ENCODE assay signal across 8 cellular contexts in the genomic region with DNA sequence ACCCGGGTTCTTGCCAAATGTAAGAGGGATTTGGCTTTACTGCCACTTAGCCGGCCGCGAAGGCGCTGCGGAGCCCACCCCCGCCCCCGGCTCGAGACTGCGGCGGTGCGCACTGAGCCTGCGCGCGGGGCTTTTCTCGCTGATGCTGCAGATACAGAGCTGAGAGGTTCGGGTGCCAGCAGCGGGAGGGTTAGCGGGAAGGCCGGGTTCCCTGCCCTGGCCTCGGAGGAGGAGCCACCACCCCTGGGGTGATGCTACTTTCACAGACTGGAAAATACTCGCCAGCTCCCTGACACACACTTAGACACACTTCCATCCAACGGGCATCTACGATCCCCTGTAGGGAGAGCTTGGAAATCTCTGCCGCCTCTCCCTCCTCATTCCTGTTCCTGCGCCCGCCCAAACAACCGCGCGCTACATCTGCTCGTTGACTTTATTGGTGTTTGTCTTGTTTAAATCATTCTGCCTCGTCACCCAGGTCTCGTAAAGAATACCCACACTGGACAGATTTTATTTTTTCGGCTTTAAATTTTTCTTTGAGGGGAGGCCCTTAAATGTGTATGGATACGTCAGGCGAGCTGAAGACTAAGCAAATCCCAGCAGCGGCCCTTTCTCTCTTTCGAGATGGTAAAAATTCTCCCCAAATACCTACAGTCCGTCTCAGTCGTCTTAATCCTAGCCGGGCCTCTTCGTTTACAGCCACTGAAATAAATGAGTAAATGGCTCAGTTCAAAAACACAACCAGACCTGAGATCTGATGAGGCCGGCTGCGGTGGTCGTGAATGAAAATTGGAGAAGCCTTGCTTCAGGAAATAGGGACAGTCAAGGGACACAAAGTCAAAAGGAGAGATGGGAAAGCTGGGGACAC. TPM values are rescaled to one million over a fixed set of nuclear protein-coding genes. Genes with fewer than 3 reads are reported as not detected.
DNase-seq lines count a peak whose midpoint lies in the region; ATAC-seq, FAIRE-seq and TF ChIP-seq lines count a peak whose summit lies in the region.

No MANE protein-coding gene starts in this region.

- no peak overlapping the region for H3K9ac ChIP-seq in kidney (ENCODE audit: low read length in 2 of 2)
- peak overlapping the region; percentile 55 to 62 for H3K9ac ChIP-seq in stomach smooth muscle (ENCODE audit: low read length in 2 of 2)

- peak overlapping the region; percentile 54 to 68 for H3K4me3 ChIP-seq in kidney (ENCODE audit: low read length in 2 of 2)
- H3K4me3 ChIP-seq in stomach smooth muscle (ENCODE audit: low read length in 2 of 2): peak overlapping the region; percentile 97

- no peak for ATAC-seq in central memory CD8-positive, alpha-beta T cell (replicated peaks; ENCODE audit: extremely low read depth, poor library complexity, severe bottlenecking)
- no peak for ATAC-seq in HG02588 (IDR thresholded peaks at IDR 0.05; ENCODE audit: unreplicated experiment)
- ATAC-seq in GM19324 (IDR thresholded peaks at IDR 0.05; ENCODE audit: low FRiP score, unreplicated experiment): no peak

- intact Hi-C loops in kidney (cut with DNase I): no loop called here

- H3K9me3 Mint-ChIP-seq in central memory CD8-positive, alpha-beta T cell: no peaks in the 10 kb centered on the region

- no peak for FAIRE-seq in kidney (lab: Jason Lieb, UNC)

- H3K4me1 Mint-ChIP-seq in central memory CD8-positive, alpha-beta T cell: peaks cover 16% of the 10 kb centered on the region

- no peak for TF ChIP-seq CTCF in kidney (IDR thresholded peaks at IDR 0.05; ENCODE audit: borderline replicate concordance, extremely low read depth, insufficient read depth)

- peaks cover 7% of the 10 kb centered on the region for H3K36me3 Mint-ChIP-seq in central memory CD8-positive, alpha-beta T cell (ENCODE audit: insufficient read depth)

- peaks cover 6 to 23% of the 10 kb centered on the region in 2 donors for H3K4me1 ChIP-seq in kidney (ENCODE audit: control insufficient read depth in 1 of 2, insufficient read depth in 1 of 2, low read depth in 1 of 2, low read length in 2 of 2)
- H3K4me1 ChIP-seq in stomach smooth muscle (ENCODE audit: control insufficient read depth, insufficient read depth, low read length): peaks cover 21% of the 10 kb centered on the region

- no peak overlapping the region for H3K27ac Mint-ChIP-seq in central memory CD8-positive, alpha-beta T cell (ENCODE audit: low read depth)

- no peak overlapping the region for H3K27ac ChIP-seq in kidney (ENCODE audit: low read depth in 2 of 2, low read length in 2 of 2)
- H3K27ac ChIP-seq in stomach smooth muscle (ENCODE audit: low read length): peak overlapping the region; percentile 80

- H3K27me3 Mint-ChIP-seq in central memory CD8-positive, alpha-beta T cell: peaks cover 40% of the 10 kb centered on the region

- H3K4me3 Mint-ChIP-seq in central memory CD8-positive, alpha-beta T cell: peak overlapping the region; percentile 53

- no peaks in the 10 kb centered on the region for H3K36me3 ChIP-seq in kidney (ENCODE audit: control insufficient read depth in 1 of 2, insufficient read depth in 2 of 2, low read length in 2 of 2)
- no peaks in the 10 kb centered on the region for H3K36me3 ChIP-seq in stomach smooth muscle (ENCODE audit: control insufficient read depth in 2 of 2, insufficient read depth in 2 of 2, low read length in 2 of 2)

- H3K27me3 ChIP-seq in stomach smooth muscle (ENCODE audit: control insufficient read depth in 1 of 2, insufficient read depth in 2 of 2, low read length in 2 of 2): no peaks in the 10 kb centered on the region

- H3K9me3 ChIP-seq in kidney (ENCODE audit: control insufficient read depth in 1 of 2, low read length in 2 of 2): no peaks in the 10 kb centered on the region
- H3K9me3 ChIP-seq in stomach smooth muscle (ENCODE audit: control insufficient read depth in 2 of 2, low read length in 2 of 2): no peaks in the 10 kb centered on the region

- peak; percentile 74 for DNase-seq in DMS53 (lab: John Stamatoyannopoulos, UW)
- peak; percentile 75 for DNase-seq in LHCN-M2 (ENCODE audit: low read depth)
- DNase-seq in central memory CD8-positive, alpha-beta T cell (ENCODE audit: low spot score in 2 of 2): no peak
- DNase-seq in kidney: peak; percentile 75
- DNase-seq in stimulated activated naive CD4-positive, alpha-beta T cell treated with Interleukin-2 at 50 U/mL for 16 hours (lab: John Stamatoyannopoulos, UW): no peak

RNA-seq across cellular contexts. Expression of a gene that starts 1.9 kb away (rescaled TPM):
- total RNA-seq in LHCN-M2 (2014; rRNA removed) (28.5 and 35.9 TPM in 2 replicates), kidney (10.2 TPM)
- polyA plus RNA-seq in LHCN-M2 (2012): 7.5 TPM
- 1.4 TPM for polyA plus RNA-seq in kidney (ENCODE audit: insufficient read depth, low read depth, low replicate concordance)

Comparison
In these comparisons a context has a peak if more than half of its experiments do, and no peak if none do; other contexts are left out.
1. DNase-seq: peak in DMS53 (single experiment), LHCN-M2 (single experiment) and kidney (single experiment); none in central memory CD8-positive, alpha-beta T cell (0 of 2) and stimulated activated naive CD4-positive, alpha-beta T cell treated with Interleukin-2 at 50 U/mL for 16 hours (single experiment).
2. H3K9ac ChIP-seq: peak in stomach smooth muscle (2 of 2); none in kidney (0 of 2).